1 cellular context compared by ENCODE assay signal in the genomic region with DNA sequence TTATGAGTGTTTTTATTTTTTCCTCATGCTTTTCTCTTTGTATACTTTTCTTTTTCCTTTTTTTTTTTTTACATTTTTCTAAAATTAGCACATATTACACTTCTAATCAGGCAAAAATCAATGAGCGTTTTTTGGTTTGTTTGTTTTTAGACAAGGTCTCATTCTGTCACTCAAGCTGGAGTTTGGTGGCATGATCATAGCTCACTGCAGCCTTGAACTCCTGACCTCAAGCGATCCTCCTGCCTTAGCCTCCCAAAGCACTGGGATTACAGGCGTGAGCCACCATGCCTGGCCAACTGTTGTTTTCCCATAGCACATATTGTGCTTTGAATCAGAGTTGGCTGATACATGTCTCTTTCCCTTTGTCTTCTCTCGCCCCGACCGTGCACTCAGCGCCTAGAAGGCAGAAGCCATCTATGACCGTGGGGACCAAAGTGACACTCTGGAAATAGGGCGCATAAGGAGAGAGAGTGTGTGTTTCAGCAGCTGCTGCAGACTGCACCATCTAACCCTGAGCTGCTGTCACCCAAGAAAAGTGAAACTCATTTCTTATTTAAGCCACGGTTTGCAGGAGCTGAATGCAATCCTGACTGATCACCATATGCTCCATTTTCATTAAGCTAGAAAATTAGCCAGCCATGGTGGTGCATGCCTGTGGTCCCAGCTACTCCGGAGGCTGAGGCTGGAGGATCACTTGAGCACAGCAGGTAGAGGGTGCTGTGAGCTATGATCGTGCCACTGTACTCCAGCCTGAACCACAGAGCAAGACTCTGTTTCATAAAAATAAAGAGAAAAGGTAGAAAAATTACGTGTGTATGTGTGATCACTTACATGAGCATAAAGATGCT.
TF ChIP-seq lines count a peak whose summit lies in the region.

No MANE protein-coding gene starts in this region.

TF ChIP-seq in HepG2, 621 proteins besides CTCF, POLR2A, EP300 and RAD21 (continued from another document):
- TF ChIP-seq, protein P1, sequence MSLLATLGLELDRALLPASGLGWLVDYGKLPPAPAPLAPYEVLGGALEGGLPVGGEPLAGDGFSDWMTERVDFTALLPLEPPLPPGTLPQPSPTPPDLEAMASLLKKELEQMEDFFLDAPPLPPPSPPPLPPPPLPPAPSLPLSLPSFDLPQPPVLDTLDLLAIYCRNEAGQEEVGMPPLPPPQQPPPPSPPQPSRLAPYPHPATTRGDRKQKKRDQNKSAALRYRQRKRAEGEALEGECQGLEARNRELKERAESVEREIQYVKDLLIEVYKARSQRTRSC (CRISPR knock-in tag; IDR thresholded peaks at IDR 0.05; ENCODE audit: low read depth) = no peak
